In the genomic region with DNA sequence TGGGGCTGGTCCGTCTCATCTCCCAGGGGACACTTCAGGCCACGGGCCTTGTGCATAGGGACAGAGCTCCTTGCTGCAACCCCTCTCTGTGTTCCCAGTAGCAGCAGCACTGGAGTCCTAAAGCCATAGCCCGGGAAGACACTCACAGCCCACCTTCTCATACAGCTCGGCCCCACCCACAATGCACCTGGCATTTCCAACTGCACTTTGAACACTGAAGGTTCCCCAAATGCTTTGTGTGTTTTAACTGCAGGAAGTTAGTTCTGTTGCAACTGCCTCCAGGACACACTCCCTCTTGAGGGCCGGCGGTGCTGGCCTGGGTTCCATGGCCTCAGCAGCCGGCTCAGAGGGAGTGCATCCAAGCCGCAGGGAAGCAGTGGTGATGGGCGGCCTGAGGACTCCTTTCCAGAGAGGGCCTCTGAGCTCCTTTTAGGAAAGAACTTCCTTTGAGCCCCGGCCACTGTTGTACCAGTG, we compare ENCODE assay signal across 15 cellular contexts.
"Had no signal": no experiment of that assay in that cellular context is flagged by ENCODE, and none has a peak within 500 bp of the region (broad histone marks: within the 10 kb centered on the region; RNA-seq: fewer than 3 reads in every experiment).

No MANE protein-coding gene starts in this region.

- H3K27ac ChIP-seq: epithelial cell of prostate, gastrocnemius medialis, heart right ventricle, left ventricle myocardium inferior, sigmoid colon, tibial artery, vagina had no signal

- H3K27me3 ChIP-seq: vagina had no signal

- ATAC-seq: effector memory CD8-positive, alpha-beta T cell; gastrocnemius medialis; heart right ventricle had no signal

- H3K4me3 ChIP-seq: gastrocnemius medialis, heart right ventricle, left ventricle myocardium inferior, sigmoid colon, tibial artery, vagina had no signal

- H3K4me1 ChIP-seq: gastrocnemius medialis, heart right ventricle, left ventricle myocardium inferior, sigmoid colon, tibial artery, vagina had no signal

- DNase-seq: activated CD4-positive, alpha-beta T cell treated with anti-CD3 and anti-CD28 coated beads, Interleukin-2, amount 50 U/mL, for 48 hours; activated CD4-positive, CD25-positive, alpha-beta regulatory T cell treated with anti-CD3 and anti-CD28 coated beads, Interleukin-2, amount 50 U/mL, for 72 hours; activated naive CD4-positive, alpha-beta T cell treated with anti-CD3 and anti-CD28 coated beads for 36 hours; caudate nucleus; effector memory CD8-positive, alpha-beta T cell; gastrocnemius medialis; heart right ventricle; left ventricle myocardium inferior; mesenchymal stem cell; nephron progenitor cell; sigmoid colon; stimulated activated CD4-positive, alpha-beta T cell treated with anti-CD3 and anti-CD28 coated beads, Interleukin-4, amount 100 ng/mL, for 1 hour; tibial artery had no signal

- H3K9me3 ChIP-seq: gastrocnemius medialis, heart right ventricle, left ventricle myocardium inferior, sigmoid colon, tibial artery, vagina had no signal

- H3K36me3 ChIP-seq: gastrocnemius medialis, heart right ventricle, left ventricle myocardium inferior, sigmoid colon, tibial artery, vagina had no signal
